In genomic region chr20:32440069-32440757, GRCh38 we compare ENCODE assay signal across 23 cellular contexts.
DNase-seq lines count a peak whose midpoint lies in the region; ATAC-seq, FAIRE-seq and TF ChIP-seq lines count a peak whose summit lies in the region.
"Had no signal": no experiment of that assay in that cellular context is flagged by ENCODE, and none has a peak within 500 bp of the region (broad histone marks: within the 10 kb centered on the region; RNA-seq: fewer than 3 reads in every experiment).

No MANE protein-coding gene starts in this region.

- in situ Hi-C loops in HepG2 (cut with HindIII; ENCODE audit: extremely low pct_ligation_motif_present, low pct_unique_long_range_greater_than_20kb), result no loop called here

- peaks cover 30% of the 10 kb centered on the region; the same call in 1 of the 2 replicates for H4K20me1 ChIP-seq in HepG2 (ENCODE audit: insufficient read depth, low read length)

- no peak overlapping the region for H3K4me3 Mint-ChIP-seq in activated naive CD4-positive, alpha-beta T cell treated with anti-CD3 and anti-CD28 coated beads, Interleukin-2, amount 50 U/mL, for 24 hours
- no peak overlapping the region for H3K4me3 Mint-ChIP-seq in T-helper 17 cell
- H3K4me3 Mint-ChIP-seq: GM23338 had no signal

- H3K4me1 Mint-ChIP-seq in activated naive CD4-positive, alpha-beta T cell treated with anti-CD3 and anti-CD28 coated beads, Interleukin-2, amount 50 U/mL, for 24 hours, result peaks cover 32% of the 10 kb centered on the region
- H3K4me1 Mint-ChIP-seq in T-helper 17 cell, result peaks cover 25% of the 10 kb centered on the region

- H3K9me3 Mint-ChIP-seq in activated naive CD4-positive, alpha-beta T cell treated with anti-CD3 and anti-CD28 coated beads, Interleukin-2, amount 50 U/mL, for 24 hours, result no peaks in the 10 kb centered on the region
- H3K9me3 Mint-ChIP-seq: GM23338 had no signal

- CTCF ChIA-PET in HepG2 (lab: Yijun Ruan, JAX; ENCODE audit: low intra/inter-chr PET ratio, low total read pairs), result no interaction called here

- peak; percentile 18 to 44; a peak in 1 of 4 replicates for TF ChIP-seq POLR2A in HepG2 (IDR thresholded peaks at IDR 0.05; ENCODE audit: insufficient read depth in 1 of 2, low read depth in 2 of 2, low read length in 2 of 2)

- H3K27me3 ChIP-seq in HepG2 (ENCODE audit: control insufficient read depth in 1 of 2, insufficient read depth in 2 of 2, low read length in 2 of 2) (no peaks in the 10 kb centered on the region), subcutaneous abdominal adipose tissue (ENCODE audit: control insufficient read depth in 5 of 5, insufficient read depth in 4 of 5, low read length in 5 of 5) (no peaks in the 10 kb centered on the region)
- H3K27me3 ChIP-seq in effector memory CD4-positive, alpha-beta T cell (replicated peaks; ENCODE audit: control insufficient read depth, insufficient read depth, low read length, poor library complexity, severe bottlenecking), result no peaks in the 10 kb centered on the region
- H3K27me3 ChIP-seq: brain microvascular endothelial cell, uterus had no signal

- H3K9me3 ChIP-seq in T-helper 17 cell (ENCODE audit: control insufficient read depth, low read length, poor library complexity, severe bottlenecking) (no peaks in the 10 kb centered on the region), HepG2 (ENCODE audit: low read length) (no peaks in the 10 kb centered on the region), subcutaneous abdominal adipose tissue (ENCODE audit: control insufficient read depth in 5 of 5, low read length in 5 of 5) (no peaks in the 10 kb centered on the region)
- H3K9me3 ChIP-seq in effector memory CD4-positive, alpha-beta T cell (ENCODE audit: control insufficient read depth, low read length), result no peaks in the 10 kb centered on the region
- H3K9me3 ChIP-seq: mucosa of descending colon, uterus had no signal

- peak overlapping the region; percentile 74 for H3K27ac Mint-ChIP-seq in activated naive CD4-positive, alpha-beta T cell treated with anti-CD3 and anti-CD28 coated beads, Interleukin-2, amount 50 U/mL, for 24 hours
- H3K27ac Mint-ChIP-seq in T-helper 17 cell, result peak overlapping the region; percentile 75
- H3K27ac Mint-ChIP-seq: GM23338 had no signal

- no peak overlapping the region for H3K4me2 ChIP-seq in HepG2 (ENCODE audit: low read depth, low read length)
- H3K4me2 ChIP-seq: GM23338, KMS-11 had no signal

- H3K4me3 ChIP-seq in HepG2 (replicated peaks in 1 of 3; ENCODE audit: insufficient read depth in 1 of 3, low read depth in 2 of 3, low read length in 3 of 3) (no peak overlapping the region), subcutaneous abdominal adipose tissue (ENCODE audit: low read depth in 1 of 5, low read length in 5 of 5) (no peak overlapping the region)
- no peak overlapping the region for H3K4me3 ChIP-seq in effector memory CD4-positive, alpha-beta T cell (ENCODE audit: insufficient read depth, low read depth, low read length, poor library complexity, severe bottlenecking)
- H3K4me3 ChIP-seq: GM23338, mucosa of descending colon, uterus had no signal

- H2AFZ ChIP-seq in HepG2 (ENCODE audit: low read length), result no peak overlapping the region
- H2AFZ ChIP-seq: GM23338 had no signal

- POLR2A ChIA-PET in HepG2 (lab: Yijun Ruan, JAX), result interaction anchor here (0.9 kb wide), 1 partner anchor 82 kb away, joined by 3 read pairs; the partner anchor contains the start of gene ASXL1

- no peak for TF ChIP-seq RAD21 in HepG2 (CRISPR knock-in tag; IDR thresholded peaks at IDR 0.05)

- H3K79me2 ChIP-seq in HepG2 (ENCODE audit: insufficient read depth, low read length), result no peaks in the 10 kb centered on the region

- BruUV-seq in HepG2 (replicated peaks; lab: Mats Ljungman, UMichigan), result no TSS peak

- H3K9ac ChIP-seq in HepG2 (ENCODE audit: insufficient read depth, low read depth, low read length) (no peak overlapping the region), subcutaneous abdominal adipose tissue (ENCODE audit: low read length in 5 of 5) (no peak overlapping the region)
- H3K9ac ChIP-seq: KMS-11 had no signal

- peaks cover 2% of the 10 kb centered on the region for H3K36me3 Mint-ChIP-seq in activated naive CD4-positive, alpha-beta T cell treated with anti-CD3 and anti-CD28 coated beads, Interleukin-2, amount 50 U/mL, for 24 hours
- H3K36me3 Mint-ChIP-seq in T-helper 17 cell (ENCODE audit: low read depth), result peaks cover 5% of the 10 kb centered on the region

- no peak for FAIRE-seq in HepG2 (lab: Jason Lieb, UNC)
- FAIRE-seq: frontal cortex, GM18507 had no signal

- no peak for DNase-seq in activated naive CD4-positive, alpha-beta T cell treated with Interleukin-2 at 50 U/mL for 16 hours
- DNase-seq in T-helper 17 cell, result peak in 1 of 3 donors; percentile 3
- no peak for DNase-seq in HepG2 (ENCODE audit: low spot score)
- no peak for DNase-seq in GDM1 (lab: John Stamatoyannopoulos, UW)
- DNase-seq in effector memory CD4-positive, alpha-beta T cell, result no peak
- DNase-seq: COR-L47, cortex of kidney, mucosa of descending colon, NCI-H1092, NCI-H524, occipital lobe, Right ventricle myocardium superior, uterus had no signal

- H3K36me3 ChIP-seq in HepG2 (replicated peaks in 1 of 2; ENCODE audit: control insufficient read depth in 1 of 2, insufficient read depth in 2 of 2, low read length in 2 of 2) (peaks cover 34 to 67% of the 10 kb centered on the region in 2 experiments), subcutaneous abdominal adipose tissue (ENCODE audit: control insufficient read depth in 5 of 5, insufficient read depth in 5 of 5, low read length in 5 of 5) (peaks cover 0 to 68% (median 55%) of the 10 kb centered on the region in 5 donors)
- peaks cover 65% of the 10 kb centered on the region for H3K36me3 ChIP-seq in effector memory CD4-positive, alpha-beta T cell (ENCODE audit: control insufficient read depth, insufficient read depth, low read length)
- H3K36me3 ChIP-seq: uterus had no signal

- ATAC-seq in T-helper 17 cell (no peak), HepG2 (peak; percentile 2; the same call in 1 of the 3 replicates), HG02678 (IDR thresholded peaks at IDR 0.05; ENCODE audit: unreplicated experiment) (no peak)
- ATAC-seq: mucosa of descending colon, sciatic nerve had no signal

- no peaks in the 10 kb centered on the region for H3K27me3 Mint-ChIP-seq in activated naive CD4-positive, alpha-beta T cell treated with anti-CD3 and anti-CD28 coated beads, Interleukin-2, amount 50 U/mL, for 24 hours
- no peaks in the 10 kb centered on the region for H3K27me3 Mint-ChIP-seq in T-helper 17 cell

- 95% methylated on average over 5 of the region's 6 CpGs for WGBS in HepG2 (ENCODE audit: low lambda C conversion rate)

- peaks cover 53% of the 10 kb centered on the region for H3K4me1 ChIP-seq in HepG2 (ENCODE audit: insufficient read depth, low read length)
- peaks cover 2 to 30% (median 17%) of the 10 kb centered on the region in 5 donors for H3K4me1 ChIP-seq in subcutaneous abdominal adipose tissue (ENCODE audit: control insufficient read depth in 5 of 5, insufficient read depth in 5 of 5, low read length in 5 of 5)
- H3K4me1 ChIP-seq in effector memory CD4-positive, alpha-beta T cell (ENCODE audit: control insufficient read depth, insufficient read depth, low read length, poor library complexity, severe bottlenecking), result no peaks in the 10 kb centered on the region
- H3K4me1 ChIP-seq: uterus had no signal

- intact Hi-C loops in HepG2 (cut with micrococcal nuclease; ENCODE audit: unreplicated experiment), result no loop called here

- H3K27ac ChIP-seq in HepG2 (ENCODE audit: extremely low read length, insufficient read depth, low read length) (no peak overlapping the region), subcutaneous abdominal adipose tissue (ENCODE audit: low read depth, low read length) (peak overlapping the region; percentile 7)
- H3K27ac ChIP-seq in effector memory CD4-positive, alpha-beta T cell (ENCODE audit: insufficient read depth, low read length, poor library complexity, severe bottlenecking), result no peak overlapping the region
- H3K27ac ChIP-seq: brain microvascular endothelial cell, epithelial cell of prostate, KMS-11, uterus had no signal

- no peak for TF ChIP-seq CTCF in HepG2 (CRISPR knock-in tag; IDR thresholded peaks at IDR 0.05)

- no peak for TF ChIP-seq EP300 in HepG2 (IDR thresholded peaks at IDR 0.05; ENCODE audit: low read depth in 2 of 2, low read length in 2 of 2)
- TF ChIP-seq EP300 in HepG2 (CRISPR knock-in tag; IDR thresholded peaks at IDR 0.05; ENCODE audit: borderline replicate concordance), result no peak

TF ChIP-seq in HepG2, 621 proteins besides CTCF, POLR2A, EP300 and RAD21 (continues in another document):
- TF ChIP-seq ERF (CRISPR knock-in tag; IDR thresholded peaks at IDR 0.05) (no peak), ZNF615 (CRISPR knock-in tag; IDR thresholded peaks at IDR 0.05; ENCODE audit: borderline replicate concordance) (0 out of 2 replicates have a peak, but pooled peaks have one; percentile 37), SALL1 (CRISPR knock-in tag; IDR thresholded peaks at IDR 0.05) (peak; percentile 39; the same call in 1 of the 2 replicates), HNF4G (IDR thresholded peaks at IDR 0.05; ENCODE audit: borderline replicate concordance, low read depth, low read length) (peak; percentile 57), HNF4G (CRISPR knock-in tag; IDR thresholded peaks at IDR 0.05; ENCODE audit: borderline replicate concordance, low read depth) (no peak), ARID2 (CRISPR knock-in tag; IDR thresholded peaks at IDR 0.05; ENCODE audit: borderline replicate concordance) (no peak), EEA1 (CRISPR knock-in tag; IDR thresholded peaks at IDR 0.05; ENCODE audit: borderline replicate concordance) (no peak), IKZF5 (CRISPR knock-in tag; IDR thresholded peaks at IDR 0.05) (0 out of 2 replicates have a peak, but pooled peaks have one; percentile 17), RBM22 (optimal IDR thresholded peaks at IDR 0.05; ENCODE audit: low read length) (peak; percentile 70), NR2C2 (CRISPR knock-in tag; IDR thresholded peaks at IDR 0.05; ENCODE audit: borderline replicate concordance) (no peak)
